In the genomic region with DNA sequence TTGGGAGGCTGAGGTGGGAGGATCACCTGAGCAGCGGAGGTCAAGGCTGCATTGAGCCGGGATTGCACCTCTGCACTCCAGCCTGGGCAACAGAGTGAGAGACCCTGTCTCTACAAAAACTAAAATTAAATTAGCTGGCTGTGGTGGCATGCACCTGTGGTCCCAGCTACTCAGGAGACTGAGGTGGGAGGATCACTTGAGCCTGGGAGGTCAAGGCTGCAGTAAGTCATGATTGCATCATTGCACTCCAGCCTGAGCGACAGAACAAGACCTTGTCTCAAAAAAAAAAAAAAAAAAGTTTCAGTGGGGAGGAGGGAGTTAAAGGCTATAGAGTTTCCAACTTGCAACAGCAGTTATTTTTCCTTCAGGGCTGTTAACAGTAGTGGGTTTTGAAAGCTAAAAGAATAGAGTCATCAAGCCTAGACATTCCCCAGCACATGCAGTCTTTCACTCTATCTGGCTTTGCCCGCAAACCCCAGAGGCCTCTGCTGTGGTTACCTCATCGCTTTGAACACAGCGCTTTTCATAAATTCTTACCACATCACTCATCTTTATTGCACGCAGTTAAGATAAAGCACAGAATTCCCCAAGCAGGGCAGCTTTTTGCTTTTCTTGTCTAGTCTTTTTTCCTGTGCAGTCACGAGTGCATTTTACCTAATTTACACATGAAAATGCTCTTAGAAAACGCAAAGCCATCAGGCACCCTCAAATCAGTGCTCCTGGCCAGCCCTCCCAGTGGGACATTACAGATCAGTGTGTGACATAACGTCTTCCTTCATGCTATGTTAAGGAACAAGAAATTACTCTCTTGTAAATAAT, we compare ENCODE assay signal across 8 cellular contexts. TPM values are rescaled to one million over a fixed set of nuclear protein-coding genes. Genes with fewer than 3 reads are reported as not detected.
DNase-seq lines count a peak whose midpoint lies in the region; ATAC-seq, FAIRE-seq and TF ChIP-seq lines count a peak whose summit lies in the region.

No MANE protein-coding gene starts in this region.

- H3K4me1 ChIP-seq in suprapubic skin, result peaks cover 11% of the 10 kb centered on the region

- POLR2A ChIA-PET in activated CD4-positive, alpha-beta T cell treated with anti-CD3 and anti-CD28 coated beads for 36 hours (lab: Charles Lee), result interaction anchor here (0.5 to 1.8 kb wide), 5 partner anchors 9 to 619 kb away, joined by 3 to 5 read pairs (median 4); a partner anchor contains a TSS

- peak overlapping the region; percentile 33 for H3K4me2 ChIP-seq in neural cell (ENCODE audit: low read length)

- no peaks in the 10 kb centered on the region for H3K27me3 ChIP-seq in neural cell (ENCODE audit: insufficient read depth, low read depth, low read length)
- no peaks in the 10 kb centered on the region for H3K27me3 ChIP-seq in suprapubic skin

- no peak overlapping the region for H2AFZ ChIP-seq in neural cell (ENCODE audit: low read depth, low read length)

- no peaks in the 10 kb centered on the region for H3K9me2 ChIP-seq in neural cell (ENCODE audit: insufficient read depth, low read length)

- WGBS in suprapubic skin, result 36% methylated on average over 10 of the region's 10 CpGs

- peak overlapping the region; percentile 3 for H3K4me3 Mint-ChIP-seq in activated CD4-positive, alpha-beta T cell treated with anti-CD3 and anti-CD28 coated beads for 36 hours

- H3K79me2 ChIP-seq in neural cell (replicated peaks; ENCODE audit: insufficient read depth, low read length), result no peaks in the 10 kb centered on the region

- TF ChIP-seq EP300 in neural cell (conservative IDR thresholded peaks at IDR 0.05; ENCODE audit: poor library complexity, severe bottlenecking) (peak; percentile 56), suprapubic skin (IDR thresholded peaks at IDR 0.05) (no peak)

- peak; percentile 38 for TF ChIP-seq RAD21 in neural cell (conservative IDR thresholded peaks at IDR 0.05)

- FAIRE-seq in HTR-8/SVneo (lab: Jason Lieb, UNC), result no peak

- ATAC-seq in GM21381 (IDR thresholded peaks at IDR 0.05; ENCODE audit: unreplicated experiment), result peak; percentile 80
- peak; percentile 97 for ATAC-seq in activated CD4-positive, alpha-beta T cell treated with anti-CD3 and anti-CD28 coated beads for 36 hours

- DNase-seq in AML-193 (lab: John Stamatoyannopoulos, UW) (peak; percentile 81 to 82), HTR-8/SVneo (ENCODE audit: insufficient read length, low spot score) (peak; percentile 80), coronary artery (ENCODE audit: low spot score) (peak; percentile 76), suprapubic skin (ENCODE audit: low spot score in 2 of 2) (no peak), NCI-H2081 (lab: John Stamatoyannopoulos, UW) (no peak)
- DNase-seq in activated CD4-positive, alpha-beta T cell treated with anti-CD3 and anti-CD28 coated beads for 36 hours, result peak; percentile 94

- peak overlapping the region; percentile 38 for H3K9ac ChIP-seq in neural cell (ENCODE audit: low read length)

- H3K4me3 ChIP-seq in coronary artery (no peak overlapping the region), neural cell (ENCODE audit: low read length) (peak overlapping the region; percentile 30), suprapubic skin (no peak overlapping the region)

- no peaks in the 10 kb centered on the region for H4K20me1 ChIP-seq in neural cell (ENCODE audit: insufficient read depth)

- H3K9me3 ChIP-seq in neural cell (ENCODE audit: low read length) (no peaks in the 10 kb centered on the region), suprapubic skin (no peaks in the 10 kb centered on the region)

- TF ChIP-seq POLR2A in suprapubic skin (IDR thresholded peaks at IDR 0.05), result no peak

- peaks cover 20% of the 10 kb centered on the region for H3K4me1 Mint-ChIP-seq in activated CD4-positive, alpha-beta T cell treated with anti-CD3 and anti-CD28 coated beads for 36 hours

- intact Hi-C loops in activated CD4-positive, alpha-beta T cell treated with anti-CD3 and anti-CD28 coated beads for 36 hours (cut with DNase I, micrococcal nuclease), result loop anchor here (1.0 to 5.0 kb wide), 9 partner anchors 8 to 402 kb away; a partner anchor contains a TSS

- CTCF ChIA-PET in activated CD4-positive, alpha-beta T cell treated with anti-CD3 and anti-CD28 coated beads for 36 hours (lab: Charles Lee), result interaction anchor here (0.6 to 1.8 kb wide), 5 partner anchors 15 to 683 kb away, joined by 3 to 7 read pairs (median 4); a partner anchor contains a TSS

- H3K27ac ChIP-seq in coronary artery (peak overlapping the region in 1 of 2 donors; percentile 56), neural cell (ENCODE audit: low read length) (peak overlapping the region; percentile 71), suprapubic skin (peak overlapping the region; percentile 27)

- no peaks in the 10 kb centered on the region for H3K36me3 Mint-ChIP-seq in activated CD4-positive, alpha-beta T cell treated with anti-CD3 and anti-CD28 coated beads for 36 hours (ENCODE audit: low read depth)

- no peaks in the 10 kb centered on the region for H3K9me3 Mint-ChIP-seq in activated CD4-positive, alpha-beta T cell treated with anti-CD3 and anti-CD28 coated beads for 36 hours (ENCODE audit: low read depth)

- H3K27me3 Mint-ChIP-seq in activated CD4-positive, alpha-beta T cell treated with anti-CD3 and anti-CD28 coated beads for 36 hours, result peaks cover 68% of the 10 kb centered on the region

- TF ChIP-seq CTCF in coronary artery (IDR thresholded peaks at IDR 0.05) (no peak), neural cell (IDR thresholded peaks at IDR 0.05; ENCODE audit: poor library complexity, severe bottlenecking) (no peak), suprapubic skin (IDR thresholded peaks at IDR 0.05) (no peak)

- peak overlapping the region; percentile 81 for H3K27ac Mint-ChIP-seq in activated CD4-positive, alpha-beta T cell treated with anti-CD3 and anti-CD28 coated beads for 36 hours

- H3K36me3 ChIP-seq in neural cell (ENCODE audit: insufficient read depth, low read length) (no peaks in the 10 kb centered on the region), suprapubic skin (peaks cover 6% of the 10 kb centered on the region)

- peaks cover 3% of the 10 kb centered on the region for H3F3A ChIP-seq in neural cell (ENCODE audit: insufficient read depth, low read length, poor library complexity, severe bottlenecking)

TF ChIP-seq in neural cell, 6 proteins besides CTCF, POLR2A, EP300 and RAD21:
- TF ChIP-seq EZH2 (IDR thresholded peaks at IDR 0.05; ENCODE audit: borderline replicate concordance, insufficient read depth, low read length, poor library complexity, severe bottlenecking) (no peak), POLR2AphosphoS5 (IDR thresholded peaks at IDR 0.05) (peak; percentile 42), SMC3 (conservative IDR thresholded peaks at IDR 0.05; ENCODE audit: poor library complexity) (peak; percentile 33), MXI1 (conservative IDR thresholded peaks at IDR 0.05; ENCODE audit: poor library complexity, severe bottlenecking) (peak; percentile 49), TAF1 (IDR thresholded peaks at IDR 0.05; ENCODE audit: low read depth) (no peak)
- TF ChIP-seq, protein P1, sequence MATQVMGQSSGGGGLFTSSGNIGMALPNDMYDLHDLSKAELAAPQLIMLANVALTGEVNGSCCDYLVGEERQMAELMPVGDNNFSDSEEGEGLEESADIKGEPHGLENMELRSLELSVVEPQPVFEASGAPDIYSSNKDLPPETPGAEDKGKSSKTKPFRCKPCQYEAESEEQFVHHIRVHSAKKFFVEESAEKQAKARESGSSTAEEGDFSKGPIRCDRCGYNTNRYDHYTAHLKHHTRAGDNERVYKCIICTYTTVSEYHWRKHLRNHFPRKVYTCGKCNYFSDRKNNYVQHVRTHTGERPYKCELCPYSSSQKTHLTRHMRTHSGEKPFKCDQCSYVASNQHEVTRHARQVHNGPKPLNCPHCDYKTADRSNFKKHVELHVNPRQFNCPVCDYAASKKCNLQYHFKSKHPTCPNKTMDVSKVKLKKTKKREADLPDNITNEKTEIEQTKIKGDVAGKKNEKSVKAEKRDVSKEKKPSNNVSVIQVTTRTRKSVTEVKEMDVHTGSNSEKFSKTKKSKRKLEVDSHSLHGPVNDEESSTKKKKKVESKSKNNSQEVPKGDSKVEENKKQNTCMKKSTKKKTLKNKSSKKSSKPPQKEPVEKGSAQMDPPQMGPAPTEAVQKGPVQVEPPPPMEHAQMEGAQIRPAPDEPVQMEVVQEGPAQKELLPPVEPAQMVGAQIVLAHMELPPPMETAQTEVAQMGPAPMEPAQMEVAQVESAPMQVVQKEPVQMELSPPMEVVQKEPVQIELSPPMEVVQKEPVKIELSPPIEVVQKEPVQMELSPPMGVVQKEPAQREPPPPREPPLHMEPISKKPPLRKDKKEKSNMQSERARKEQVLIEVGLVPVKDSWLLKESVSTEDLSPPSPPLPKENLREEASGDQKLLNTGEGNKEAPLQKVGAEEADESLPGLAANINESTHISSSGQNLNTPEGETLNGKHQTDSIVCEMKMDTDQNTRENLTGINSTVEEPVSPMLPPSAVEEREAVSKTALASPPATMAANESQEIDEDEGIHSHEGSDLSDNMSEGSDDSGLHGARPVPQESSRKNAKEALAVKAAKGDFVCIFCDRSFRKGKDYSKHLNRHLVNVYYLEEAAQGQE (IDR thresholded peaks at IDR 0.05; ENCODE audit: borderline replicate concordance), result no peak

RNA-seq across cellular contexts. Expression of a gene that starts 8.7 kb away (rescaled TPM):
- 1 to 10 TPM; 1.3 to 1.7 TPM for total RNA-seq in activated CD4-positive, alpha-beta T cell treated with anti-CD3 and anti-CD28 coated beads for 36 hours
- 10.2 and 24.0 TPM in 2 replicates for polyA plus RNA-seq in neural cell
- polyA minus RNA-seq in neural cell, result 10.5 and 11.7 TPM in 2 replicates
- total RNA-seq in suprapubic skin, result 10 to 100 TPM; 17.2 to 26.0 (median 21.4) TPM

RNA-seq across cellular contexts. Expression of a gene that starts 35.9 kb away (rescaled TPM):
- total RNA-seq in activated CD4-positive, alpha-beta T cell treated with anti-CD3 and anti-CD28 coated beads for 36 hours, result 1 to 10 TPM; 6.9 to 7.6 TPM
- 2.9 and 3.3 TPM in 2 replicates for polyA plus RNA-seq in neural cell
- 26.4 and 27.0 TPM in 2 replicates for polyA minus RNA-seq in neural cell
- total RNA-seq in suprapubic skin, result 10 to 100 TPM in 2 of 4 donors, 1 to 10 TPM in 2; 4.8 to 10.7 (median 8.1) TPM

Comparison
In these comparisons a context has a peak if more than half of its experiments do, and no peak if none do; other contexts are left out.
1. DNase-seq: peak in AML-193 (2 of 2), HTR-8/SVneo (single experiment), activated CD4-positive, alpha-beta T cell treated with anti-CD3 and anti-CD28 coated beads for 36 hours (single experiment) and coronary artery (single experiment); none in suprapubic skin (0 of 2) and NCI-H2081 (0 of 2).
2. RNA of a gene that starts 8.7 kb away (total RNA-seq): 17.2 to 26.0 TPM in suprapubic skin; 1.3 to 1.7 TPM in activated CD4-positive, alpha-beta T cell treated with anti-CD3 and anti-CD28 coated beads for 36 hours; every median in the first group is over 4 times any median in the second.